In the genomic region with DNA sequence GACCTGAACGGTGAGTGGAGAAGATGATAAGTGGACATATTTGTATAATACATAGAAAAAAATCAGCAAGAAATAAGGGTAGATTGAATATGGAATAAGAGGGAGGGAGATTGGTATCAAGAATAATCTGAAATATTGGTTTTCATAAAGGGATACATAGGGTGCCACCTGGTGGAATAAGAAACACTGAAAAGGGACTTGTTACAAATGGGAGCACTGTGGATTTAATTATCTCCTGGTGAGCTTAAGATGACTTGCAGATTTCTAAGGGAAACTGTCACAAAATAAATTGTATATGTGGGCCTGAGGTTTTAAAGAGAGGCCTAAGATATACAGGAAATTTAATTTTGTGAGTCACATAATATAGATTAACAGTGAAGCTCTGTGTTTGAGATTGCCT, we compare ENCODE assay signal across 12 cellular contexts.
DNase-seq lines count a peak whose midpoint lies in the region; ATAC-seq and TF ChIP-seq lines count a peak whose summit lies in the region.
"Had no signal": no experiment of that assay in that cellular context is flagged by ENCODE, and none has a peak within 500 bp of the region (broad histone marks: within the 10 kb centered on the region; RNA-seq: fewer than 3 reads in every experiment).

No MANE protein-coding gene starts in this region.

- TF ChIP-seq POLR2A in testis (IDR thresholded peaks at IDR 0.05), result no peak

- 0% methylated on average over 1 of the region's 1 CpG for WGBS in mammary epithelial cell (ENCODE audit: low coverage, missing lambda C conversion rate)
- WGBS in testis, 2 donors, result 60 to 80% methylated on average over 1 of the region's 1 CpG

- CTCF ChIA-PET in mammary epithelial cell (lab: Charles Lee; ENCODE audit: low non-redundant PET), result no interaction called here

- H3K4me3 ChIP-seq in mammary epithelial cell (replicated peaks in 1 of 3; ENCODE audit: insufficient read depth in 1 of 3, low read depth in 2 of 3, low read length in 3 of 3) (no peak overlapping the region), skeletal muscle cell (ENCODE audit: low read depth, low read length) (no peak overlapping the region), testis (no peak overlapping the region)
- H3K4me3 ChIP-seq: upper lobe of right lung had no signal

- no peaks in the 10 kb centered on the region for H3K9me3 ChIP-seq in mammary epithelial cell (replicated peaks; ENCODE audit: insufficient read depth, low read length)
- H3K9me3 ChIP-seq in testis, result no peaks in the 10 kb centered on the region
- H3K9me3 ChIP-seq: upper lobe of right lung had no signal

- in situ Hi-C loops in mammary epithelial cell (cut with MboI; ENCODE audit: low sequenced_read_pairs in 2 of 2), result no loop called here

- BruUV-seq in mammary epithelial cell (replicated peaks; lab: Mats Ljungman, UMichigan), result no TSS peak

- peak; percentile 16 to 43 for TF ChIP-seq CTCF in mammary epithelial cell (conservative IDR thresholded peaks at IDR 0.05 in 1 of 2, IDR thresholded peaks at IDR 0.05 in 1 of 2; ENCODE audit: extremely low read depth in 1 of 2, insufficient read depth in 1 of 2, low read depth in 1 of 2, low read length in 2 of 2)
- TF ChIP-seq CTCF in testis (IDR thresholded peaks at IDR 0.05), result no peak

- H3K79me2 ChIP-seq in mammary epithelial cell (ENCODE audit: insufficient read depth, low read length), result no peaks in the 10 kb centered on the region

- H3K36me3 ChIP-seq in mammary epithelial cell (ENCODE audit: insufficient read depth, low read length), result no peaks in the 10 kb centered on the region
- no peaks in the 10 kb centered on the region for H3K36me3 ChIP-seq in testis (ENCODE audit: low read depth, missing control alignments)
- H3K36me3 ChIP-seq: upper lobe of right lung had no signal

- dilution Hi-C loops in mammary epithelial cell (cut with HindIII; ENCODE audit: low sequenced_read_pairs), result no loop called here

- H2AFZ ChIP-seq in mammary epithelial cell (ENCODE audit: low read depth, low read length), result no peak overlapping the region

- H3K4me1 ChIP-seq in mammary epithelial cell (ENCODE audit: insufficient read depth, low read length), result no peaks in the 10 kb centered on the region
- H3K4me1 ChIP-seq in testis, result no peaks in the 10 kb centered on the region
- H3K4me1 ChIP-seq: foreskin keratinocyte, upper lobe of right lung had no signal

- H3K9ac ChIP-seq in mammary epithelial cell (ENCODE audit: insufficient read depth, low read length), result no peak overlapping the region

- intact Hi-C loops in mammary epithelial cell (cut with micrococcal nuclease) (no loop called here), testis (cut with DNase I; ENCODE audit: low total_unique reads) (no loop called here)

- H4K20me1 ChIP-seq in mammary epithelial cell (ENCODE audit: insufficient read depth, low read length), result no peaks in the 10 kb centered on the region

- peak; percentile 1 for DNase-seq in NCI-H2107 treated with DMSO at 0.1 percent for 48 hours (lab: John Stamatoyannopoulos, UW; ENCODE audit: unreplicated experiment)
- no peak for DNase-seq in NCI-H2107 (lab: John Stamatoyannopoulos, UW)
- DNase-seq in NCI-H446 treated with DMSO at 0.1 percent for 48 hours (lab: John Stamatoyannopoulos, UW), result peak; percentile 56
- DNase-seq in mammary epithelial cell, result no peak
- DNase-seq in skeletal muscle cell (ENCODE audit: low read depth), result peak; percentile 10
- no peak for DNase-seq in SIG-M5 (lab: John Stamatoyannopoulos, UW)
- no peak for DNase-seq in testis
- DNase-seq: cortex of kidney, NCI-H510A treated with DMSO at 0.1 percent for 48 hours, upper lobe of right lung had no signal

- no peak for ATAC-seq in GM21447 (IDR thresholded peaks at IDR 0.05; ENCODE audit: unreplicated experiment)
- ATAC-seq: foreskin keratinocyte, upper lobe of right lung had no signal

- H3K27me3 ChIP-seq in mammary epithelial cell (ENCODE audit: insufficient read depth, low read length) (no peaks in the 10 kb centered on the region), testis (no peaks in the 10 kb centered on the region)
- H3K27me3 ChIP-seq: foreskin keratinocyte, upper lobe of right lung had no signal

- H3K27ac ChIP-seq in mammary epithelial cell (ENCODE audit: insufficient read depth, low read depth, low read length) (no peak overlapping the region), testis (no peak overlapping the region)
- H3K27ac ChIP-seq: foreskin keratinocyte, upper lobe of right lung had no signal

- no peak overlapping the region for H3K4me2 ChIP-seq in mammary epithelial cell (ENCODE audit: insufficient read depth, low read depth, low read length)

Comparison
In these comparisons a context has a peak if more than half of its experiments do, and no peak if none do; other contexts are left out.
1. DNase-seq: peak in NCI-H2107 treated with DMSO at 0.1 percent for 48 hours (single experiment), NCI-H446 treated with DMSO at 0.1 percent for 48 hours (single experiment) and skeletal muscle cell (single experiment); none in NCI-H2107 (single experiment), mammary epithelial cell (single experiment), SIG-M5 (single experiment) and testis (single experiment).
2. CTCF ChIP-seq: peak in mammary epithelial cell (2 of 2); none in testis (0 of 3).